ENCODE assay signal across 21 cellular contexts in the genomic region with DNA sequence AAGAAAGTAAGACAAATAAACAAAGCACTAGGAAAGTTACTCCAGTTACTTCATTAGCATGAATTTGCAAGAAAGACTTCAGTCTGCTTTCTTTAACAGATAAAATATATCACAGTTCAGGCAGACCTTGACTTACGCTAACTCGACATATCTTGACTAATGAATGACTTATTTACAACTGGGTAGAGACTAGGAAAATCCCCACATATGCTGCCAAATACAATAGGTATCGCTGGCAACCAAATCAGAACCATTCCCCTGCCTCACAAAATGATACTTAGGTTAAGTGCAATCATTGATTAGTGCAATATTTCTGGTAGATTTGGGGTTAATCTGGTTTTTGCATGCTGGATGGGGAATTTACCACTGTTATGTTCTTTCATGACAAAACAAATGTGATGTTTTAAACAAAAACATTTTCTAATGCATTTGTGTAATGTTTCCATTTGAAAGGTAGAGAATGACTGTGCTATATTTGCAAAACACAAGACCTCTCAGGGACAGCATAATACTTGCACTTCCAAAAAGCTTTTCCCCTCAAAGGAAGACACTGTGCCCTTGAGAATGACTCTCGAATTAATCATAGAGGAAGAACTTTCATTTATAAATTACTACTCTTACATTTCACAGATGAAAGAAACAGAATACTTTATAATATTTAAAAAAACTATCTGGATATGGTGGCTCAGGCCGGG.
"Had no signal": no experiment of that assay in that cellular context is flagged by ENCODE, and none has a peak within 500 bp of the region (broad histone marks: within the 10 kb centered on the region; RNA-seq: fewer than 3 reads in every experiment).

No MANE protein-coding gene starts in this region.

- H3K4me3 ChIP-seq: heart right ventricle, prostate gland, tibial nerve had no signal

- H3K9me3 ChIP-seq: neutrophil, prostate gland had no signal

- ATAC-seq: activated CD4-positive, alpha-beta T cell treated with anti-CD3 and anti-CD28 coated beads for 36 hours; heart right ventricle; left cardiac atrium; left ventricle myocardium superior; T-cell had no signal

- H3K36me3 ChIP-seq: heart right ventricle, neutrophil, prostate gland, tibial nerve had no signal

- H3K4me1 ChIP-seq: prostate gland, tibial nerve had no signal

- DNase-seq: activated CD4-positive, alpha-beta T cell treated with anti-CD3 and anti-CD28 coated beads for 36 hours; activated CD4-positive, alpha-beta T cell treated with anti-CD3 and anti-CD28 coated beads, Interleukin-2, amount 50 U/mL, for 4 hours; activated CD4-positive, CD25-positive, alpha-beta regulatory T cell; activated effector memory CD4-positive, alpha-beta T cell treated with Interleukin-2 at 50 U/mL for 16 hours; activated naive CD4-positive, alpha-beta T cell treated with anti-CD3 and anti-CD28 coated beads for 36 hours; activated naive CD8-positive, alpha-beta T cell treated with anti-CD3 and anti-CD28 coated beads for 36 hours; central memory CD4-positive, alpha-beta T cell; foreskin melanocyte; heart right ventricle; islet precursor cell; left cardiac atrium; left ventricle myocardium superior; naive B cell; nephron progenitor cell; stimulated activated naive CD4-positive, alpha-beta T cell treated with Interleukin-2 at 50 U/mL for 16 hours; T-cell had no signal

- H3K27me3 ChIP-seq: heart right ventricle, neutrophil, tibial nerve had no signal

- FAIRE-seq: astrocyte, endothelial cell of umbilical vein had no signal

- H3K27ac ChIP-seq: heart right ventricle, neutrophil, prostate gland, tibial nerve had no signal
